Comparison of ENCODE assay signal across 8 cellular contexts in the genomic region with DNA sequence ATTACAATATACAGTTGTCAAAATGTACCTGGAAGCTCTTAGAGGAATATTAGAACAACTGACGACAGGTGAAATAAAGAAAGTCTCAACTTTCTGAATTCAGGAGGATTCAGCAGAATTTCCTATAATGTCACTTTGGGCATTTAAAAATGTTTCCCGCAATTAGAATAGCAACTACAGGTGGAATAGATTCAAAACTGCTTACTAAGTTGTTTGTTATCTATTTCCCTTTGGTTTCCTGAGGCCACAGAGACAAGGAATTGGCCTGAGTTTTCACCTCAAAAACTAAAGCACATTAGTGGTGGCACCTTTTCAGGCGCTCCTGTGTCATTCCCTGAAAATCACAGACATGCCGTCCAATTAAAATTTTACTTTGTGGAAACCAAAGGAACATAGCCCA.
"Had no signal": no experiment of that assay in that cellular context is flagged by ENCODE, and none has a peak within 500 bp of the region (broad histone marks: within the 10 kb centered on the region; RNA-seq: fewer than 3 reads in every experiment).

No MANE protein-coding gene starts in this region.

- H3K4me3 ChIP-seq: GM12878 had no signal

- ATAC-seq: GM12878 had no signal

- DNase-seq: GDM1, GF-D8 had no signal

- FAIRE-seq: G401.6, GM12878, GM12891, GM12892, GM18507, GM19239 had no signal
